14 cellular contexts compared by ENCODE assay signal in genomic region chr3:133745981-133746721, GRCh38. TPM values are rescaled to one million over a fixed set of nuclear protein-coding genes. Genes with fewer than 3 reads are reported as not detected.
DNase-seq lines count a peak whose midpoint lies in the region; ATAC-seq, FAIRE-seq and TF ChIP-seq lines count a peak whose summit lies in the region.
"Had no signal": no experiment of that assay in that cellular context is flagged by ENCODE, and none has a peak within 500 bp of the region (broad histone marks: within the 10 kb centered on the region; RNA-seq: fewer than 3 reads in every experiment).

Gene TF, plus strand, starts transcription at chr3:133746393. Its CDS starts 48 bp downstream, at chr3:133746441.

- peak within 1 kb of the TSS; percentile 16 for H3K4me3 ChIP-seq in ectodermal cell (ENCODE audit: insufficient read depth, low read depth, low read length)
- H3K4me3 ChIP-seq: uterus had no signal

- H3K4me1 ChIP-seq in ectodermal cell (ENCODE audit: control insufficient read depth, insufficient read depth, low read length) = no peaks in the 10 kb centered on the region
- H3K4me1 ChIP-seq: uterus had no signal

- no peak for TF ChIP-seq CTCF in D721Med (IDR thresholded peaks at IDR 0.05; ENCODE audit: insufficient read depth, missing control alignments)

- no peak within 1 kb of the TSS for H3K27ac Mint-ChIP-seq in activated T-cell treated with anti-CD3 and anti-CD28 coated beads, Interleukin-2, amount 50 U/mL, for 72 hours
- H3K27ac Mint-ChIP-seq in activated T-cell treated with anti-CD3 and anti-CD28 coated beads, Interleukin-2, amount 50 U/mL, for 24 hours = no peak within 1 kb of the TSS
- H3K27ac Mint-ChIP-seq: activated CD4-positive, alpha-beta T cell treated with anti-CD3 and anti-CD28 coated beads, Interleukin-2, amount 10 ng/mL, durations not matched to agents 24 days and 14 days; HFFc6 had no signal

- H3K27ac ChIP-seq in ectodermal cell (ENCODE audit: insufficient read depth, low read depth, low read length, poor library complexity, severe bottlenecking) (no peak within 1 kb of the TSS), substantia nigra (ENCODE audit: low read depth, low read length, poor library complexity, severe bottlenecking) (peak within 1 kb of the TSS; percentile 99)
- H3K27ac ChIP-seq: uterus had no signal

- FAIRE-seq in D721Med (lab: Jason Lieb, UNC) = no peak
- FAIRE-seq: G401.6 had no signal

- 49 to 54% methylated on average over 50 of the region's 50 CpGs for WGBS in ectodermal cell, 2 experiments

- no peaks in the 10 kb centered on the region for H3K36me3 Mint-ChIP-seq in activated T-cell treated with anti-CD3 and anti-CD28 coated beads, Interleukin-2, amount 50 U/mL, for 72 hours (ENCODE audit: insufficient read depth in 2 of 2)
- H3K36me3 Mint-ChIP-seq in activated T-cell treated with anti-CD3 and anti-CD28 coated beads, Interleukin-2, amount 50 U/mL, for 24 hours (ENCODE audit: low read depth) = no peaks in the 10 kb centered on the region

- peak; percentile 44 to 70 for ATAC-seq in activated T-cell treated with anti-CD3 and anti-CD28 coated beads, Interleukin-2, amount 50 U/mL, for 72 hours (replicated peaks in 1 of 2)
- ATAC-seq in left lobe of liver (peak; percentile 67), GM19463 (IDR thresholded peaks at IDR 0.05; ENCODE audit: unreplicated experiment) (no peak)

- no peaks in the 10 kb centered on the region for H3K9me3 Mint-ChIP-seq in activated T-cell treated with anti-CD3 and anti-CD28 coated beads, Interleukin-2, amount 50 U/mL, for 72 hours
- no peaks in the 10 kb centered on the region for H3K9me3 Mint-ChIP-seq in activated T-cell treated with anti-CD3 and anti-CD28 coated beads, Interleukin-2, amount 50 U/mL, for 24 hours
- H3K9me3 Mint-ChIP-seq: activated CD4-positive, alpha-beta T cell treated with anti-CD3 and anti-CD28 coated beads, Interleukin-2, amount 10 ng/mL, durations not matched to agents 24 days and 14 days; HFFc6; nephron progenitor cell had no signal

- no peaks in the 10 kb centered on the region for H3K9me3 ChIP-seq in ectodermal cell (ENCODE audit: control insufficient read depth, low read length)
- H3K9me3 ChIP-seq: uterus had no signal

- H3K4me1 Mint-ChIP-seq in activated T-cell treated with anti-CD3 and anti-CD28 coated beads, Interleukin-2, amount 50 U/mL, for 72 hours (ENCODE audit: low read depth) = no peaks in the 10 kb centered on the region
- peaks cover 2% of the 10 kb centered on the region for H3K4me1 Mint-ChIP-seq in activated T-cell treated with anti-CD3 and anti-CD28 coated beads, Interleukin-2, amount 50 U/mL, for 24 hours (ENCODE audit: low read depth)
- H3K4me1 Mint-ChIP-seq: activated CD4-positive, alpha-beta T cell treated with anti-CD3 and anti-CD28 coated beads, Interleukin-2, amount 10 ng/mL, durations not matched to agents 24 days and 14 days had no signal

- peak within 1 kb of the TSS; percentile 39 to 42 for H3K4me3 Mint-ChIP-seq in activated T-cell treated with anti-CD3 and anti-CD28 coated beads, Interleukin-2, amount 50 U/mL, for 72 hours
- H3K4me3 Mint-ChIP-seq in activated T-cell treated with anti-CD3 and anti-CD28 coated beads, Interleukin-2, amount 50 U/mL, for 24 hours = no peak within 1 kb of the TSS
- H3K4me3 Mint-ChIP-seq: activated CD4-positive, alpha-beta T cell treated with anti-CD3 and anti-CD28 coated beads, Interleukin-2, amount 10 ng/mL, durations not matched to agents 24 days and 14 days; HFFc6; nephron progenitor cell had no signal

- DNase-seq in activated T-cell treated with anti-CD3 and anti-CD28 coated beads, Interleukin-2, amount 50 U/mL, for 72 hours = peak in 1 of 2 donors; percentile 27
- no peak for DNase-seq in activated T-cell treated with anti-CD3 and anti-CD28 coated beads, Interleukin-2, amount 50 U/mL, for 24 hours
- peak; percentile 95 for DNase-seq in left lobe of liver (ENCODE audit: low spot score)
- DNase-seq in substantia nigra (lab: John Stamatoyannopoulos, UW) = peak; percentile 71 to 96 (median 91)
- no peak for DNase-seq in D721Med (ENCODE audit: insufficient read length, low spot score)
- no peak for DNase-seq in activated T-cell treated with anti-CD3 and anti-CD28 coated beads for 4 hours
- DNase-seq: activated CD4-positive, alpha-beta T cell treated with anti-CD3 and anti-CD28 coated beads, Interleukin-2, amount 10 ng/mL, durations not matched to agents 24 days and 14 days; HFFc6; NCI-H1436; nephron progenitor cell; uterus had no signal

- H3K27me3 ChIP-seq in ectodermal cell (ENCODE audit: control insufficient read depth, insufficient read depth, low read length, poor library complexity, severe bottlenecking) = peaks cover 28% of the 10 kb centered on the region
- H3K27me3 ChIP-seq: uterus had no signal

- H3K27me3 Mint-ChIP-seq in activated T-cell treated with anti-CD3 and anti-CD28 coated beads, Interleukin-2, amount 50 U/mL, for 72 hours (ENCODE audit: low read depth) = peaks cover 57% of the 10 kb centered on the region
- H3K27me3 Mint-ChIP-seq in activated T-cell treated with anti-CD3 and anti-CD28 coated beads, Interleukin-2, amount 50 U/mL, for 24 hours = peaks cover 48% of the 10 kb centered on the region

- no peaks in the 10 kb centered on the region for H3K36me3 ChIP-seq in ectodermal cell (ENCODE audit: control insufficient read depth, insufficient read depth, low read length)
- H3K36me3 ChIP-seq: uterus had no signal

RNA-seq across cellular contexts. Expression of gene TF, which starts in this region (rescaled TPM):
- total RNA-seq in activated T-cell treated with anti-CD3 and anti-CD28 coated beads, Interleukin-2, amount 50 U/mL, for 72 hours = 1 to 10 TPM; 1.7 to 1.9 TPM
- 0.39 TPM for polyA plus RNA-seq in ectodermal cell (2013, experiment 1 of 4)
- 0.69 TPM for polyA plus RNA-seq in ectodermal cell (2013, experiment 2 of 4)
- 1.1 TPM for polyA plus RNA-seq in ectodermal cell (2013, experiment 3 of 4)
- 0.57 TPM for polyA plus RNA-seq in ectodermal cell (2013, experiment 4 of 4)
- 25,131 TPM for total RNA-seq in left lobe of liver

Comparison
In these comparisons a context has a peak if more than half of its experiments do, and no peak if none do; other contexts are left out.
1. RNA of gene TF (total RNA-seq): 25,131 TPM in left lobe of liver (single experiment); 1.7 to 1.9 TPM in activated T-cell treated with anti-CD3 and anti-CD28 coated beads, Interleukin-2, amount 50 U/mL, for 72 hours; every median in the first group is over 1,000 times any median in the second.
2. DNase-seq: peak in left lobe of liver (single experiment) and substantia nigra (49 of 49); none in activated T-cell treated with anti-CD3 and anti-CD28 coated beads, Interleukin-2, amount 50 U/mL, for 24 hours (single experiment), D721Med (single experiment) and activated T-cell treated with anti-CD3 and anti-CD28 coated beads for 4 hours (single experiment).